In the genomic region with DNA sequence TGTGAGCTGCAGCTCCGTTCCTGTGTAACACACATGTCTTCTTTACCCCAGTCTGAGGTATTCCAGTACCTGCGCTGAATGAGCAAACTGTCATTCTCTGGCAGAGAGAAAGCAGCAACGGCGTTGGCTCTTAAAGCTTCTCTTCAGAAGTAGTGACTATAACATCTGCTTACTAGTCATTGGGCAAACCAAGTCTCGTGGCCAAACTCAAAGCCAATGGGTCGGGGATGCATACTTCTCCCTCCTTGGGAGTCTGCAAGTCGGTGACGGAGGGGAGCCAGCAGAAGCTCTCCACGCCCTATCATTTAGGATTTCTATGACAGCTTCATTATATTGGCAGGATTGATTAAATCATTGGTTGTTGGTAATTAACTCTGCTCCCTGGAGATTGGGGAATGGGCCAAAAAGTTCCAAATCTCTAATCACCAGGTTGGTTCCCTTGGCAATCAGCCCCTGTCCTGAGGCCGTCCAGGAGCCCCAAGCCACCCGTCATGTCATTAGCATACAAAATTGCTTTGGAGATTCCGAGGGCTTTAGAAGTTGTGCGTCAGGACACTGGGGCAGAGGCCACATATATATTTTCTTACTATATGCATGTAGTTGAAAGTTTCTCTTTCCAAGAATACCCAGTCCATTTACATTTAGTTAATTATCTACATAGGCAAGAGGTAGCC, we compare ENCODE assay signal across 1 cellular context.
TF ChIP-seq lines count a peak whose summit lies in the region.

No MANE protein-coding gene starts in this region.

TF ChIP-seq in K562, 482 proteins besides CTCF, POLR2A, EP300 and RAD21:
- TF ChIP-seq ZNF41 (CRISPR knock-in tag; conservative IDR thresholded peaks at IDR 0.05), result no peak
- TF ChIP-seq, protein P1, sequence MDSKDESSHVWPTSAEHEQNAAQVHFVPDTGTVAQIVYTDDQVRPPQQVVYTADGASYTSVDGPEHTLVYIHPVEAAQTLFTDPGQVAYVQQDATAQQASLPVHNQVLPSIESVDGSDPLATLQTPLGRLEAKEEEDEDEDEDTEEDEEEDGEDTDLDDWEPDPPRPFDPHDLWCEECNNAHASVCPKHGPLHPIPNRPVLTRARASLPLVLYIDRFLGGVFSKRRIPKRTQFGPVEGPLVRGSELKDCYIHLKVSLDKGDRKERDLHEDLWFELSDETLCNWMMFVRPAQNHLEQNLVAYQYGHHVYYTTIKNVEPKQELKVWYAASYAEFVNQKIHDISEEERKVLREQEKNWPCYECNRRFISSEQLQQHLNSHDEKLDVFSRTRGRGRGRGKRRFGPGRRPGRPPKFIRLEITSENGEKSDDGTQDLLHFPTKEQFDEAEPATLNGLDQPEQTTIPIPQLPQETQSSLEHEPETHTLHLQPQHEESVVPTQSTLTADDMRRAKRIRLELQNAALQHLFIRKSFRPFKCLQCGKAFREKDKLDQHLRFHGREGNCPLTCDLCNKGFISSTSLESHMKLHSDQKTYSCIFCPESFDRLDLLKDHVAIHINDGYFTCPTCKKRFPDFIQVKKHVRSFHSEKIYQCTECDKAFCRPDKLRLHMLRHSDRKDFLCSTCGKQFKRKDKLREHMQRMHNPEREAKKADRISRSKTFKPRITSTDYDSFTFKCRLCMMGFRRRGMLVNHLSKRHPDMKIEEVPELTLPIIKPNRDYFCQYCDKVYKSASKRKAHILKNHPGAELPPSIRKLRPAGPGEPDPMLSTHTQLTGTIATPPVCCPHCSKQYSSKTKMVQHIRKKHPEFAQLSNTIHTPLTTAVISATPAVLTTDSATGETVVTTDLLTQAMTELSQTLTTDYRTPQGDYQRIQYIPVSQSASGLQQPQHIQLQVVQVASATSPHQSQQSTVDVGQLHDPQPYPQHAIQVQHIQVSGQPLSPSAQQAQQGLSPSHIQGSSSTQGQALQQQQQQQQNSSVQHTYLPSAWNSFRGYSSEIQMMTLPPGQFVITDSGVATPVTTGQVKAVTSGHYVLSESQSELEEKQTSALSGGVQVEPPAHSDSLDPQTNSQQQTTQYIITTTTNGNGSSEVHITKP (IDR thresholded peaks at IDR 0.05; ENCODE audit: partially characterized antibody), result peak; percentile 68
